Comparison of ENCODE assay signal across 23 cellular contexts in the genomic region with DNA sequence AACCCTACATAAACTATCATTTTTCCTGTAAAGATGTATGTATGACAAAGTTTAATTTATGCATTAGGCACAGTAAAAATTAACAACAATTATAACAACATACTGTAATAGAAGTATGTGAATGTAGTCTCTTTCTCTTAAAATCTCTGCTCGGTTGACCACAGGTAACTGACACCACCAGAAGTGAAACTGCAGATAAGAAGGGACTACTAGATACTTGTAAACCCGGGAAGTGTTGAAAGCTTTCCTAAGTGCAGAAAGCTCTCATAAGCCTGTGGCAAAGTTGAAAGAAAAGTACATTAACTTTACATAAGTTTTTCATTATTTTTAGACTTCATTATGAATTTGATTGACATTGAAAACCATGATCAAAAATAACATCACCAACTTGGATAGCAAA.
"Had no signal": no experiment of that assay in that cellular context is flagged by ENCODE, and none has a peak within 500 bp of the region (broad histone marks: within the 10 kb centered on the region; RNA-seq: fewer than 3 reads in every experiment).

No MANE protein-coding gene starts in this region.

- DNase-seq: effector CD8-positive, alpha-beta T cell; endodermal cell; foreskin fibroblast; gastrocnemius medialis; head of caudate nucleus; nucleus accumbens; posterior cingulate gyrus; psoas muscle; right cardiac atrium; sigmoid colon; spleen; stimulated activated CD4-positive, alpha-beta T cell treated with anti-CD3 and anti-CD28 coated beads, Interleukin-4, amount 100 ng/mL, for 4 hours; stimulated activated naive CD8-positive, alpha-beta T cell treated with anti-CD3 and anti-CD28 coated beads, Interleukin-15, Interleukin-2, amounts not matched to agents 100 U/mL and 50 U/mL, for 24 hours; substantia nigra; testis; tibial artery had no signal

- H3K27ac ChIP-seq: epithelial cell of prostate, gastrocnemius medialis, psoas muscle, sigmoid colon, spleen, testis, tibial artery had no signal

- ATAC-seq: esophagus mucosa; gastrocnemius medialis; natural killer cell treated with Interleukin-12 subunit alpha and Interleukin-12 subunit beta and Interleukin-15 and Interleukin-18, amount 100 ng/mL, for 72 hours; psoas muscle; right cardiac atrium; stimulated activated memory B cell treated with anti-CD40 and anti-IgM and Interleukin-4, amounts not matched to agents 10 μg/mL and 1 μg/mL and 100 μg/mL, for 72 hours; stimulated activated naive CD8-positive, alpha-beta T cell treated with anti-CD3 and anti-CD28 coated beads, Interleukin-15, Interleukin-2, amounts not matched to agents 100 U/mL and 50 U/mL, for 24 hours had no signal

- H3K9me3 ChIP-seq: gastrocnemius medialis, psoas muscle, sigmoid colon, spleen, testis, tibial artery had no signal

- H3K4me1 ChIP-seq: gastrocnemius medialis, psoas muscle, spleen, testis had no signal

- H3K4me3 ChIP-seq: gastrocnemius medialis, lung, psoas muscle, sigmoid colon, spleen, testis, tibial artery had no signal

- H3K36me3 ChIP-seq: gastrocnemius medialis, sigmoid colon, spleen, tibial artery had no signal

- H3K27me3 ChIP-seq: gastrocnemius medialis, testis, tibial artery had no signal

- FAIRE-seq: colon, keratinocyte had no signal
